1 cellular context compared by ENCODE assay signal in genomic region chr18:2853926-2854664, GRCh38.
TF ChIP-seq lines count a peak whose summit lies in the region.

No MANE protein-coding gene starts in this region.

TF ChIP-seq in K562, 482 proteins besides CTCF, POLR2A, EP300 and RAD21 (continued from another document and continues in another):
- no peak for TF ChIP-seq CHD7 (IDR thresholded peaks at IDR 0.05; ENCODE audit: low read depth, low read length)
- TF ChIP-seq ZNF407 (IDR thresholded peaks at IDR 0.05; ENCODE audit: low read depth) = no peak
- no peak for TF ChIP-seq HBP1 (CRISPR knock-in tag; IDR thresholded peaks at IDR 0.05)
- TF ChIP-seq MTA3 (IDR thresholded peaks at IDR 0.05; ENCODE audit: borderline replicate concordance) = peak; percentile 87
- peak; percentile 81; the same call in 1 of the 2 replicates for TF ChIP-seq MYC (IDR thresholded peaks at IDR 0.05; ENCODE audit: low read depth, low read length)
- no peak for TF ChIP-seq MYC (CRISPR knock-in tag; IDR thresholded peaks at IDR 0.05; ENCODE audit: borderline replicate concordance, low read depth)
- TF ChIP-seq RERE (CRISPR knock-in tag; IDR thresholded peaks at IDR 0.05; ENCODE audit: borderline replicate concordance) = no peak
- TF ChIP-seq NUFIP1 (IDR thresholded peaks at IDR 0.05; ENCODE audit: partially characterized antibody) = no peak
- no peak for TF ChIP-seq ZNF707 (CRISPR knock-in tag; conservative IDR thresholded peaks at IDR 0.05)
- TF ChIP-seq TFAM (CRISPR knock-in tag; conservative IDR thresholded peaks at IDR 0.05) = no peak
- peak; percentile 93 to 96 for TF ChIP-seq RCOR1 (IDR thresholded peaks at IDR 0.05; ENCODE audit: borderline replicate concordance in 1 of 2, low read depth in 2 of 2, low read length in 2 of 2)
- TF ChIP-seq CREB3 (tag; conservative IDR thresholded peaks at IDR 0.05; ENCODE audit: low read depth) = no peak
- no peak for TF ChIP-seq ZNF143 (CRISPR knock-in tag; IDR thresholded peaks at IDR 0.05)
- 0 out of 2 replicates have a peak, but pooled peaks have one; percentile 70 for TF ChIP-seq TRIM28 (IDR thresholded peaks at IDR 0.05)
- TF ChIP-seq PREB (CRISPR knock-in tag; IDR thresholded peaks at IDR 0.05) = no peak
- peak; percentile 21; the same call in 1 of the 2 replicates for TF ChIP-seq MIER1 (IDR thresholded peaks at IDR 0.05; ENCODE audit: low read depth)
- peak; percentile 80 for TF ChIP-seq MEIS2 (IDR thresholded peaks at IDR 0.05; ENCODE audit: partially characterized antibody)
